8 cellular contexts compared by ENCODE assay signal in genomic region chr1:154567386-154568164, GRCh38. TPM values are rescaled to one million over a fixed set of nuclear protein-coding genes. Genes with fewer than 3 reads are reported as not detected.
DNase-seq lines count a peak whose midpoint lies in the region; ATAC-seq, FAIRE-seq and TF ChIP-seq lines count a peak whose summit lies in the region.

Gene CHRNB2, plus strand, starts transcription at chr1:154567778. Its CDS starts 267 bp downstream, at chr1:154568045.

- H3K9me3 Mint-ChIP-seq in activated CD4-positive, alpha-beta T cell treated with anti-CD3 and anti-CD28 coated beads for 36 hours (ENCODE audit: low read depth) = no peaks in the 10 kb centered on the region
- H3K9me3 Mint-ChIP-seq in chondrocyte (ENCODE audit: low read depth) = no peaks in the 10 kb centered on the region

- peaks cover 21% of the 10 kb centered on the region for H3K27me3 Mint-ChIP-seq in activated CD4-positive, alpha-beta T cell treated with anti-CD3 and anti-CD28 coated beads for 36 hours
- H3K27me3 Mint-ChIP-seq in chondrocyte (ENCODE audit: low read depth) = peaks cover 42% of the 10 kb centered on the region

- TF ChIP-seq CTCF in chondrocyte (IDR thresholded peaks at IDR 0.05) = no peak
- peak; percentile 16; the same call in 1 of the 2 replicates for TF ChIP-seq CTCF in HepG2 (CRISPR knock-in tag; IDR thresholded peaks at IDR 0.05)

- H3K9me3 ChIP-seq in HepG2 (ENCODE audit: low read length) = no peaks in the 10 kb centered on the region

- H2AFZ ChIP-seq in HepG2 (ENCODE audit: low read length) = no peak within 1 kb of the TSS

- 16% methylated on average over 26 of the region's 53 CpGs for WGBS in HepG2 (ENCODE audit: low lambda C conversion rate)

- DNase-seq in SIG-M5 treated with dmso at 0.1 percent for 504 hours (lab: John Stamatoyannopoulos, UW; ENCODE audit: unreplicated experiment) (peak; percentile 59), SIG-M5 (lab: John Stamatoyannopoulos, UW) (no peak), NCI-H2171 (lab: John Stamatoyannopoulos, UW) (peak; percentile 87), chondrocyte (ENCODE audit: low spot score) (no peak), HepG2 (ENCODE audit: low spot score) (peak; percentile 15)
- peak; percentile 84 for DNase-seq in activated CD4-positive, alpha-beta T cell treated with anti-CD3 and anti-CD28 coated beads for 36 hours
- DNase-seq in stimulated activated CD4-positive, alpha-beta T cell treated with anti-CD3 and anti-CD28 coated beads, Interleukin-4, amount 100 ng/mL, for 24 hours = peak; percentile 68

- TF ChIP-seq EP300 in HepG2 (IDR thresholded peaks at IDR 0.05; ENCODE audit: low read depth in 2 of 2, low read length in 2 of 2) (no peak), HepG2 (CRISPR knock-in tag; IDR thresholded peaks at IDR 0.05; ENCODE audit: borderline replicate concordance) (no peak)

- no peaks in the 10 kb centered on the region for H3K36me3 Mint-ChIP-seq in activated CD4-positive, alpha-beta T cell treated with anti-CD3 and anti-CD28 coated beads for 36 hours (ENCODE audit: low read depth)
- H3K36me3 Mint-ChIP-seq in chondrocyte (ENCODE audit: low read depth) = no peaks in the 10 kb centered on the region

- H3K4me3 Mint-ChIP-seq in activated CD4-positive, alpha-beta T cell treated with anti-CD3 and anti-CD28 coated beads for 36 hours = peak within 1 kb of the TSS; percentile 20
- peak within 1 kb of the TSS; percentile 57 for H3K4me3 Mint-ChIP-seq in chondrocyte (ENCODE audit: unreplicated experiment)

- H3K27ac ChIP-seq in HepG2 (ENCODE audit: extremely low read length, insufficient read depth, low read length) = no peak within 1 kb of the TSS

- H3K36me3 ChIP-seq in HepG2 (replicated peaks in 1 of 2; ENCODE audit: control insufficient read depth in 1 of 2, insufficient read depth in 2 of 2, low read length in 2 of 2) = no peaks in the 10 kb centered on the region

- peaks cover 6% of the 10 kb centered on the region for H3K4me1 Mint-ChIP-seq in activated CD4-positive, alpha-beta T cell treated with anti-CD3 and anti-CD28 coated beads for 36 hours
- peaks cover 7% of the 10 kb centered on the region for H3K4me1 Mint-ChIP-seq in chondrocyte (ENCODE audit: low read depth)

- POLR2A ChIA-PET in activated CD4-positive, alpha-beta T cell treated with anti-CD3 and anti-CD28 coated beads for 36 hours (lab: Charles Lee) = interaction anchor here (1.1 kb wide), 1 partner anchor 8 kb away, joined by 3 read pairs; no protein-coding TSS in a partner anchor
- POLR2A ChIA-PET in HepG2 (lab: Yijun Ruan, JAX) = interaction anchor here (0.7 to 1.5 kb wide), 4 partner anchors 8 to 24 kb away, joined by 3 to 6 read pairs (median 3); no protein-coding TSS in a partner anchor

- CTCF ChIA-PET in activated CD4-positive, alpha-beta T cell treated with anti-CD3 and anti-CD28 coated beads for 36 hours (lab: Charles Lee) = interaction anchor here (2.7 kb wide), 1 partner anchor 8 kb away, joined by 17 read pairs; no protein-coding TSS in a partner anchor
- CTCF ChIA-PET in HepG2 (lab: Yijun Ruan, JAX; ENCODE audit: low intra/inter-chr PET ratio, low total read pairs) = no interaction called here

- ATAC-seq in activated CD4-positive, alpha-beta T cell treated with anti-CD3 and anti-CD28 coated beads for 36 hours = peak; percentile 98
- ATAC-seq in HepG2 = peak; percentile 93
- ATAC-seq in GM21576 (IDR thresholded peaks at IDR 0.05; ENCODE audit: unreplicated experiment) = no peak

- H3K4me1 ChIP-seq in HepG2 (ENCODE audit: insufficient read depth, low read length) = no peaks in the 10 kb centered on the region

- intact Hi-C loops in activated CD4-positive, alpha-beta T cell treated with anti-CD3 and anti-CD28 coated beads for 36 hours (cut with DNase I, micrococcal nuclease) = no loop called here
- intact Hi-C loops in HepG2 (cut with micrococcal nuclease; ENCODE audit: unreplicated experiment) = no loop called here

- peak within 1 kb of the TSS; percentile 49 for H3K4me2 ChIP-seq in HepG2 (ENCODE audit: low read depth, low read length)

- BruUV-seq in HepG2 (replicated peaks; lab: Mats Ljungman, UMichigan) = no TSS peak

- in situ Hi-C loops in HepG2 (cut with HindIII; ENCODE audit: extremely low pct_ligation_motif_present, low pct_unique_long_range_greater_than_20kb) = loop anchor here (10.0 kb wide), 2 partner anchors 197 to 307 kb away; partner anchors contain the start of gene KCNN3

- no peaks in the 10 kb centered on the region for H3K79me2 ChIP-seq in HepG2 (ENCODE audit: insufficient read depth, low read length)

- no peak within 1 kb of the TSS for H3K27ac Mint-ChIP-seq in activated CD4-positive, alpha-beta T cell treated with anti-CD3 and anti-CD28 coated beads for 36 hours
- no peak within 1 kb of the TSS for H3K27ac Mint-ChIP-seq in chondrocyte (ENCODE audit: unreplicated experiment)

- H3K4me3 ChIP-seq in HepG2 (replicated peaks in 1 of 3; ENCODE audit: insufficient read depth in 1 of 3, low read depth in 2 of 3, low read length in 3 of 3) = peak within 1 kb of the TSS in 1 of 3 experiments; percentile 47; a peak in 2 of 6 replicates

- H4K20me1 ChIP-seq in HepG2 (ENCODE audit: insufficient read depth, low read length) = peaks cover 5% of the 10 kb centered on the region; the same call in 1 of the 2 replicates

- FAIRE-seq in HepG2 (lab: Jason Lieb, UNC) = no peak

- no peak for TF ChIP-seq POLR2A in HepG2 (IDR thresholded peaks at IDR 0.05; ENCODE audit: insufficient read depth in 1 of 2, low read depth in 2 of 2, low read length in 2 of 2)

- TF ChIP-seq RAD21 in HepG2 (CRISPR knock-in tag; IDR thresholded peaks at IDR 0.05) = peak; percentile 63

- no peak within 1 kb of the TSS for H3K9ac ChIP-seq in HepG2 (ENCODE audit: insufficient read depth, low read depth, low read length)

- H3K27me3 ChIP-seq in HepG2 (ENCODE audit: control insufficient read depth in 1 of 2, insufficient read depth in 2 of 2, low read length in 2 of 2) = peaks cover 3 to 19% of the 10 kb centered on the region in 2 experiments; a peak in 3 of 5 replicates

TF ChIP-seq in HepG2, 621 proteins besides CTCF, POLR2A, EP300 and RAD21 (continues in another document):
- TF ChIP-seq ZNF468 (CRISPR knock-in tag; IDR thresholded peaks at IDR 0.05) (peak; percentile 97), THYN1 (CRISPR knock-in tag; IDR thresholded peaks at IDR 0.05; ENCODE audit: borderline replicate concordance, low read depth) (0 out of 2 replicates have a peak, but pooled peaks have one; percentile 63), TFDP2 (CRISPR knock-in tag; IDR thresholded peaks at IDR 0.05) (peak; percentile 52; the same call in 1 of the 2 replicates), MTA3 (CRISPR knock-in tag; IDR thresholded peaks at IDR 0.05) (no peak), ZNF335 (CRISPR knock-in tag; IDR thresholded peaks at IDR 0.05) (peak; percentile 65; the same call in 1 of the 2 replicates), NFE2 (CRISPR knock-in tag; IDR thresholded peaks at IDR 0.05) (no peak), SPEN (CRISPR knock-in tag; IDR thresholded peaks at IDR 0.05; ENCODE audit: low read depth) (peak; percentile 89), ZNF567 (CRISPR knock-in tag; IDR thresholded peaks at IDR 0.05; ENCODE audit: borderline replicate concordance) (no peak), ZBTB1 (CRISPR knock-in tag; IDR thresholded peaks at IDR 0.05; ENCODE audit: borderline replicate concordance) (no peak; the same call in 1 of the 2 replicates), POGZ (CRISPR knock-in tag; IDR thresholded peaks at IDR 0.05) (peak; percentile 15; the same call in 1 of the 2 replicates), ZNF724P (CRISPR knock-in tag; IDR thresholded peaks at IDR 0.05; ENCODE audit: borderline replicate concordance) (peak; percentile 88; the same call in 1 of the 2 replicates), SP4 (CRISPR knock-in tag; IDR thresholded peaks at IDR 0.05) (peak; percentile 82), ZNF33A (CRISPR knock-in tag; IDR thresholded peaks at IDR 0.05; ENCODE audit: borderline replicate concordance) (0 out of 2 replicates have a peak, but pooled peaks have one; percentile 31)

RNA-seq across cellular contexts. Expression of gene CHRNB2, which starts in this region (rescaled TPM):
- total RNA-seq in activated CD4-positive, alpha-beta T cell treated with anti-CD3 and anti-CD28 coated beads for 36 hours = under 1 TPM in 1 of 2 experiments, not detected in 1; 0.07 TPM
- total RNA-seq in chondrocyte (not detected in 3 replicates), HepG2 (2016; rRNA removed; fragmentation: Illumina TruSeq; extraction: Trizol) (0.07 TPM in 1 of 2 replicates, not detected in the other)
- total RNA-seq in HepG2 (2016; cell fraction: cytosol; rRNA removed; fragmentation: Illumina TruSeq; extraction: Trizol; ENCODE audit: low read depth) = not detected in 2 replicates
- 0.06 TPM in 1 of 2 replicates, not detected in the other for total RNA-seq in HepG2 (2016; cell fraction: insoluble cytoplasmic fraction; rRNA removed; fragmentation: Illumina TruSeq; extraction: Trizol)
- total RNA-seq in HepG2 (2016; cell fraction: membrane; rRNA removed; fragmentation: Illumina TruSeq; extraction: Trizol) = not detected in 2 replicates
- total RNA-seq in HepG2 (2016; cell fraction: nucleus; rRNA removed; fragmentation: Illumina TruSeq; extraction: Trizol) = 0.19 TPM in 1 of 2 replicates, not detected in the other
- 0.03 and 0.07 TPM in 2 replicates for polyA plus RNA-seq in HepG2 (2011; rRNA removed)
- polyA plus RNA-seq in HepG2 (2011; cell fraction: cytosol; rRNA removed) = 0.01 TPM in 1 of 2 replicates, not detected in the other
- 0.07 and 0.18 TPM in 2 replicates for polyA plus RNA-seq in HepG2 (2011; cell fraction: nucleus; rRNA removed)
- 0.04 and 0.07 TPM in 2 replicates for polyA plus RNA-seq in HepG2 (2012)
- polyA plus RNA-seq in HepG2 (2016; cell fraction: cytosol; fragmentation: Illumina TruSeq; extraction: Trizol; ENCODE audit: low read depth) = not detected in 2 replicates
- polyA plus RNA-seq in HepG2 (2016; cell fraction: insoluble cytoplasmic fraction; fragmentation: Illumina TruSeq; extraction: Trizol; ENCODE audit: low read depth) = not detected in 2 replicates
- polyA plus RNA-seq in HepG2 (2016; cell fraction: membrane; fragmentation: Illumina TruSeq; extraction: Trizol; ENCODE audit: low read depth) = not detected in 2 replicates
- polyA plus RNA-seq in HepG2 (2016; cell fraction: nucleus; fragmentation: Illumina TruSeq; extraction: Trizol; ENCODE audit: insufficient read depth, low read depth) = 0.26 TPM in 1 of 2 replicates, not detected in the other
- polyA minus RNA-seq in HepG2 (2011; rRNA and poly(A)+ RNA removed; ENCODE audit: low replicate concordance) = 0.21 and 0.24 TPM in 2 replicates
- polyA minus RNA-seq in HepG2 (2011; cell fraction: cytosol; rRNA and poly(A)+ RNA removed) = not detected in 2 replicates
- 0.12 and 0.13 TPM in 2 replicates for polyA minus RNA-seq in HepG2 (2011; cell fraction: nucleus; rRNA and poly(A)+ RNA removed)

Comparison
In these comparisons a context has a peak if more than half of its experiments do, and no peak if none do; other contexts are left out.
1. DNase-seq: peak in SIG-M5 treated with dmso at 0.1 percent for 504 hours (single experiment), NCI-H2171 (single experiment) and stimulated activated CD4-positive, alpha-beta T cell treated with anti-CD3 and anti-CD28 coated beads, Interleukin-4, amount 100 ng/mL, for 24 hours (single experiment); none in SIG-M5 (single experiment) and chondrocyte (single experiment).
2. Peak in DNase-seq and ATAC-seq in activated CD4-positive, alpha-beta T cell treated with anti-CD3 and anti-CD28 coated beads for 36 hours; RNA of the gene not detected or under 1 TPM.
3. Peak in DNase-seq, ATAC-seq and H3K4me2 ChIP-seq in HepG2; RNA of the gene not detected or under 1 TPM.